ENCODE assay signal across 11 cellular contexts in genomic region chr15:101024111-101024695, GRCh38.
DNase-seq lines count a peak whose midpoint lies in the region; ATAC-seq and TF ChIP-seq lines count a peak whose summit lies in the region.
"Had no signal": no experiment of that assay in that cellular context is flagged by ENCODE, and none has a peak within 500 bp of the region (broad histone marks: within the 10 kb centered on the region; RNA-seq: fewer than 3 reads in every experiment).

No MANE protein-coding gene starts in this region.

- H3K27ac ChIP-seq in SJCRH30 = no peak overlapping the region
- H3K27ac ChIP-seq in endodermal cell (ENCODE audit: low read depth, low read length) = no peak overlapping the region

- H3K9me3 ChIP-seq in SJCRH30 (replicated peaks) (no peaks in the 10 kb centered on the region), endodermal cell (ENCODE audit: control insufficient read depth, low read length) (no peaks in the 10 kb centered on the region)

- peaks cover 2% of the 10 kb centered on the region for H3K27me3 Mint-ChIP-seq in endodermal cell (ENCODE audit: insufficient read depth)
- H3K27me3 Mint-ChIP-seq in stimulated activated memory B cell treated with anti-CD40 and anti-IgM and Interleukin-4, amounts not matched to agents 10 μg/mL and 1 μg/mL and 100 μg/mL, for 72 hours = no peaks in the 10 kb centered on the region

- H3K4me1 ChIP-seq in SJCRH30 (peaks cover 5% of the 10 kb centered on the region; the same call in 1 of the 2 replicates), endodermal cell (ENCODE audit: control insufficient read depth, insufficient read depth, low read length) (no peaks in the 10 kb centered on the region)

- no peak overlapping the region for H3K27ac Mint-ChIP-seq in endodermal cell
- no peak overlapping the region for H3K27ac Mint-ChIP-seq in stimulated activated memory B cell treated with anti-CD40 and anti-IgM and Interleukin-4, amounts not matched to agents 10 μg/mL and 1 μg/mL and 100 μg/mL, for 72 hours

- H3K36me3 Mint-ChIP-seq in endodermal cell (ENCODE audit: low read depth) = no peaks in the 10 kb centered on the region
- peaks cover 70% of the 10 kb centered on the region for H3K36me3 Mint-ChIP-seq in stimulated activated memory B cell treated with anti-CD40 and anti-IgM and Interleukin-4, amounts not matched to agents 10 μg/mL and 1 μg/mL and 100 μg/mL, for 72 hours

- WGBS in endodermal cell (ENCODE audit: insufficient coverage in 1 of 2, insufficient read length in 1 of 2), 2 experiments = 86 to 90% methylated on average over 7 to 11 of the region's 11 CpGs

- H3K9ac ChIP-seq in endodermal cell (ENCODE audit: extremely low read depth, low read length, poor library complexity, severe bottlenecking) = no peak overlapping the region

- no peaks in the 10 kb centered on the region for H3K36me3 ChIP-seq in SJCRH30
- H3K36me3 ChIP-seq in endodermal cell (ENCODE audit: control insufficient read depth, insufficient read depth, low read length) = no peaks in the 10 kb centered on the region

- DNase-seq in SJCRH30 (peak; percentile 25 to 52), endodermal cell (peak; percentile 10), medulla oblongata (ENCODE audit: extremely low spot score) (peak; percentile 21), T-helper 9 cell (no peak)
- no peak for DNase-seq in stimulated activated naive CD4-positive, alpha-beta T cell treated with Interleukin-2 at 50 U/mL for 16 hours (lab: John Stamatoyannopoulos, UW)
- DNase-seq: effector CD8-positive, alpha-beta T cell; SHP77 treated with DMSO at 0.1 percent for 48 hours; stimulated activated CD4-positive, alpha-beta T cell treated with anti-CD3 and anti-CD28 coated beads, Interleukin-4, amount 100 ng/mL, for 1 hour had no signal

- TF ChIP-seq CTCF in endodermal cell (conservative IDR thresholded peaks at IDR 0.05) = no peak

- no peak overlapping the region for H3K4me3 Mint-ChIP-seq in endodermal cell
- no peak overlapping the region for H3K4me3 Mint-ChIP-seq in stimulated activated memory B cell treated with anti-CD40 and anti-IgM and Interleukin-4, amounts not matched to agents 10 μg/mL and 1 μg/mL and 100 μg/mL, for 72 hours

- H3K4me3 ChIP-seq in SJCRH30 = no peak overlapping the region
- no peak overlapping the region for H3K4me3 ChIP-seq in endodermal cell (ENCODE audit: low read length)

- H3K27me3 ChIP-seq in SJCRH30 (no peaks in the 10 kb centered on the region), endodermal cell (ENCODE audit: control insufficient read depth, insufficient read depth, low read length, poor library complexity, severe bottlenecking) (no peaks in the 10 kb centered on the region)

- no peaks in the 10 kb centered on the region for H3K9me3 Mint-ChIP-seq in endodermal cell
- H3K9me3 Mint-ChIP-seq in stimulated activated memory B cell treated with anti-CD40 and anti-IgM and Interleukin-4, amounts not matched to agents 10 μg/mL and 1 μg/mL and 100 μg/mL, for 72 hours = no peaks in the 10 kb centered on the region

- H3K4me1 Mint-ChIP-seq in endodermal cell = no peaks in the 10 kb centered on the region
- no peaks in the 10 kb centered on the region for H3K4me1 Mint-ChIP-seq in stimulated activated memory B cell treated with anti-CD40 and anti-IgM and Interleukin-4, amounts not matched to agents 10 μg/mL and 1 μg/mL and 100 μg/mL, for 72 hours

- ATAC-seq in stimulated activated memory B cell treated with anti-CD40 and anti-IgM and Interleukin-4, amounts not matched to agents 10 μg/mL and 1 μg/mL and 100 μg/mL, for 72 hours = peak; percentile 24
- ATAC-seq in GM21529 (IDR thresholded peaks at IDR 0.05; ENCODE audit: unreplicated experiment) (no peak), HG03342 (IDR thresholded peaks at IDR 0.05; ENCODE audit: unreplicated experiment) (no peak)

Comparison
In these comparisons a context has a peak if more than half of its experiments do, and no peak if none do; other contexts are left out.
1. DNase-seq: peak in SJCRH30 (2 of 2), endodermal cell (single experiment) and medulla oblongata (single experiment); none in stimulated activated naive CD4-positive, alpha-beta T cell treated with Interleukin-2 at 50 U/mL for 16 hours (single experiment) and T-helper 9 cell (single experiment).